8 cellular contexts compared by ENCODE assay signal in the genomic region with DNA sequence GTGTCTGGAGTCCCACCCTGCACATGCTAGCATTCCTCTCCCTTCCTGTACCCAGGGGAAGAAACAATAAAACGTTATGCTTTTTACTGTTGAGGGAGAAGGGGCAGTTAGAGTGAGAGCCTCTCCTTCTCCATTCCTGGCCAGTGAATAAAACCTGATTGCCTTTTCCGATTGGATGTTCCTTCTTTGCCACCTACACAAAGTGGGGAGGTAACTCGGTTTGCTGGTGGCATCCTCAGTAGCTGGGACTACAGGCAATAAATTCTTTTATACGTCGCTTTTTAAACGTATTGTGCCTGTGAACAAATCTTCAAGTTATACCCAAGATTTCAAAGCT. TPM values are rescaled to one million over a fixed set of nuclear protein-coding genes. Genes with fewer than 3 reads are reported as not detected.
DNase-seq lines count a peak whose midpoint lies in the region; ATAC-seq and TF ChIP-seq lines count a peak whose summit lies in the region.

No MANE protein-coding gene starts in this region.

- no peak for DNase-seq in left ventricle myocardium inferior
- no peak for DNase-seq in left ventricle myocardium superior
- DNase-seq in astrocyte of the spinal cord (ENCODE audit: low read depth, low spot score): no peak
- DNase-seq in medulla oblongata (ENCODE audit: extremely low spot score): peak; percentile 22
- DNase-seq in G401 (ENCODE audit: low spot score): no peak
- DNase-seq in activated CD8-positive, alpha-beta memory T cell treated with anti-CD3 and anti-CD28 coated beads, Interleukin-2, amount 50 U/mL, for 48 hours: no peak

- peaks cover 23% of the 10 kb centered on the region for H3K27me3 ChIP-seq in left ventricle myocardium inferior (ENCODE audit: low read depth)

- in situ Hi-C loops in astrocyte of the spinal cord (cut with HindIII; ENCODE audit: low sequenced_read_pairs): no loop called here
- in situ Hi-C loops in G401 (cut with HindIII; ENCODE audit: low sequenced_read_pairs): no loop called here

- ATAC-seq in left ventricle myocardium superior (no peak), GM19023 (IDR thresholded peaks at IDR 0.05; ENCODE audit: unreplicated experiment) (no peak)

- H3K4me3 ChIP-seq in left ventricle myocardium inferior (peak overlapping the region; percentile 76), astrocyte of the spinal cord (ENCODE audit: low read depth, low read length) (peak overlapping the region; percentile 44), urinary bladder (ENCODE audit: low read depth, low read length) (peak overlapping the region; percentile 24)

- H3K4me1 ChIP-seq in left ventricle myocardium inferior (peaks cover 20% of the 10 kb centered on the region), urinary bladder (ENCODE audit: insufficient read depth) (peaks cover 4% of the 10 kb centered on the region)

- H3K36me3 ChIP-seq in left ventricle myocardium inferior (peaks cover 9% of the 10 kb centered on the region), urinary bladder (ENCODE audit: insufficient read depth) (no peaks in the 10 kb centered on the region)

- TF ChIP-seq CTCF in left ventricle myocardium inferior (IDR thresholded peaks at IDR 0.05; ENCODE audit: borderline replicate concordance) (no peak), astrocyte of the spinal cord (IDR thresholded peaks at IDR 0.05; ENCODE audit: low read depth, low read length) (no peak)

- H3K27ac ChIP-seq in left ventricle myocardium inferior (replicated peaks): peak overlapping the region; percentile 86
- no peak overlapping the region for H3K27ac ChIP-seq in urinary bladder (ENCODE audit: low read depth)

- intact Hi-C loops in left ventricle myocardium inferior (cut with micrococcal nuclease): no loop called here
- intact Hi-C loops in left ventricle myocardium superior (cut with micrococcal nuclease): no loop called here

- 10% methylated on average over 6 of the region's 6 CpGs for WGBS in urinary bladder

- no peaks in the 10 kb centered on the region for H3K9me3 ChIP-seq in left ventricle myocardium inferior (replicated peaks)

RNA-seq across cellular contexts. Expression of a gene that starts 0.7 kb away (rescaled TPM):
- total RNA-seq in left ventricle myocardium inferior: 19.6 TPM
- total RNA-seq in left ventricle myocardium superior: 18.9 TPM
- 25.7 TPM for total RNA-seq in urinary bladder
- 66.4 TPM for polyA plus RNA-seq in urinary bladder
- total RNA-seq in G401 (2014; rRNA removed; shearing (Covaris generic)): 76.7 and 112 TPM in 2 replicates

RNA-seq across cellular contexts. Expression of a gene that starts 13.7 kb away (rescaled TPM):
- total RNA-seq in left ventricle myocardium inferior: 42.2 TPM
- 49.7 TPM for total RNA-seq in left ventricle myocardium superior
- total RNA-seq in urinary bladder: 11.5 TPM
- 103 TPM for polyA plus RNA-seq in urinary bladder
- total RNA-seq in G401 (2014; rRNA removed; shearing (Covaris generic)): 174 and 187 TPM in 2 replicates

RNA-seq across cellular contexts. Expression of a gene that starts 25.1 kb away (rescaled TPM):
- total RNA-seq in left ventricle myocardium inferior (not detected), left ventricle myocardium superior (not detected), urinary bladder (not detected)
- not detected for polyA plus RNA-seq in urinary bladder
- total RNA-seq in G401 (2014; rRNA removed; shearing (Covaris generic)): 0.71 and 1.8 TPM in 2 replicates

RNA-seq across cellular contexts. Expression of a gene that starts 29.3 kb away (rescaled TPM):
- total RNA-seq in left ventricle myocardium inferior (0.14 TPM), left ventricle myocardium superior (not detected), urinary bladder (0.53 TPM)
- 0.82 TPM for polyA plus RNA-seq in urinary bladder
- total RNA-seq in G401 (2014; rRNA removed; shearing (Covaris generic)): 0.49 and 1.6 TPM in 2 replicates

RNA-seq across cellular contexts. Expression of a gene that starts 41.6 kb away (rescaled TPM):
- total RNA-seq in left ventricle myocardium inferior (0.33 TPM), left ventricle myocardium superior (not detected), urinary bladder (not detected)
- not detected for polyA plus RNA-seq in urinary bladder
- total RNA-seq in G401 (2014; rRNA removed; shearing (Covaris generic)): not detected in 2 replicates

Comparison
In these comparisons a context has a peak if more than half of its experiments do, and no peak if none do; other contexts are left out.
1. H3K4me3 ChIP-seq: peak in every context shown above with its lines; median percentile 76 in left ventricle myocardium inferior; 44 in astrocyte of the spinal cord; 24 in urinary bladder.